8 cellular contexts compared by ENCODE assay signal in genomic region chr1:32179443-32180185, GRCh38. TPM values are rescaled to one million over a fixed set of nuclear protein-coding genes. Genes with fewer than 3 reads are reported as not detected.
DNase-seq lines count a peak whose midpoint lies in the region; ATAC-seq and TF ChIP-seq lines count a peak whose summit lies in the region.

TXLNA (plus strand) TSS chr1:32179675; CDS start chr1:32180346, 671 bp downstream.

- intact Hi-C loops in mucosa of descending colon (cut with DNase I, micrococcal nuclease) = no loop called here

- peaks cover 22% of the 10 kb centered on the region for H3K79me2 ChIP-seq in OCI-LY1 (ENCODE audit: insufficient read depth, low read length)

- H3K9me3 ChIP-seq in OCI-LY1 (ENCODE audit: low read length) (no peaks in the 10 kb centered on the region), mucosa of descending colon (no peaks in the 10 kb centered on the region)

- peak; percentile 97 for DNase-seq in D341Med (ENCODE audit: low spot score)
- peak; percentile 92 for DNase-seq in HuH-7 (ENCODE audit: low spot score)
- peak; percentile 85 for DNase-seq in activated T-cell treated with anti-CD3 and anti-CD28 coated beads for 1 hour (ENCODE audit: low read depth)
- DNase-seq in epidermal melanocyte (ENCODE audit: insufficient read length, low spot score) = peak; percentile 94
- DNase-seq in mucosa of descending colon = peak; percentile 95 to 97 (median 97)
- DNase-seq in stimulated activated CD8-positive, alpha-beta memory T cell treated with anti-CD3 and anti-CD28 coated beads, Interleukin-4, amount 100 ng/mL, for 24 hours (ENCODE audit: low read depth) = peak; percentile 85

- TF ChIP-seq CTCF in OCI-LY1 (IDR thresholded peaks at IDR 0.05; ENCODE audit: low read length) (no peak), mucosa of descending colon (IDR thresholded peaks at IDR 0.05) (no peak)

- H3K4me1 ChIP-seq in OCI-LY1 (ENCODE audit: insufficient read depth, low read length, severe bottlenecking) (peaks cover 25% of the 10 kb centered on the region), mucosa of descending colon (ENCODE audit: low read depth) (peaks cover 26% of the 10 kb centered on the region)

- H3F3A ChIP-seq in OCI-LY1 (ENCODE audit: insufficient read depth, low read length) = no peaks in the 10 kb centered on the region

- H3K9ac ChIP-seq in OCI-LY1 (ENCODE audit: low read length) = peak within 1 kb of the TSS; percentile 87

- no peak within 1 kb of the TSS for H2AFZ ChIP-seq in OCI-LY1 (ENCODE audit: low read length)

- H3K9me2 ChIP-seq in OCI-LY1 (ENCODE audit: low read depth, low read length) = no peaks in the 10 kb centered on the region

- H4K20me1 ChIP-seq in OCI-LY1 (ENCODE audit: insufficient read depth, low read length) = no peaks in the 10 kb centered on the region

- H3K36me3 ChIP-seq in OCI-LY1 (ENCODE audit: insufficient read depth, low read length) (peaks cover 43% of the 10 kb centered on the region), mucosa of descending colon (ENCODE audit: low read depth) (no peaks in the 10 kb centered on the region)

- peak within 1 kb of the TSS; percentile 73 for H3K4me2 ChIP-seq in OCI-LY1 (ENCODE audit: low read length)

- H3K4me3 ChIP-seq in OCI-LY1 (ENCODE audit: low read depth, low read length, poor library complexity, severe bottlenecking) (peak within 1 kb of the TSS; percentile 79), mucosa of descending colon (peak within 1 kb of the TSS; percentile 48)

- no peaks in the 10 kb centered on the region for H3K27me3 ChIP-seq in OCI-LY1 (ENCODE audit: insufficient read depth, low read length)

- H3K27ac ChIP-seq in OCI-LY1 (ENCODE audit: low read depth, low read length, poor library complexity, severe bottlenecking) = peak within 1 kb of the TSS; percentile 68

- ATAC-seq in GM21447 (IDR thresholded peaks at IDR 0.05; ENCODE audit: unreplicated experiment) = peak; percentile 75
- peak; percentile 96 for ATAC-seq in mucosa of descending colon

RNA-seq across cellular contexts. Expression of gene TXLNA, which starts in this region (rescaled TPM):
- total RNA-seq in mucosa of descending colon = 10 to 100 TPM; 31.0 to 45.2 (median 39.3) TPM

Comparison
In these comparisons a context has a peak if more than half of its experiments do, and no peak if none do; other contexts are left out.
1. Peak in every context shown above with its lines: DNase-seq, ATAC-seq, H3K4me3 ChIP-seq and H3K27ac ChIP-seq.